Comparison of ENCODE assay signal across 8 cellular contexts in genomic region chr10:89301721-89302445, GRCh38. TPM values are rescaled to one million over a fixed set of nuclear protein-coding genes. Genes with fewer than 3 reads are reported as not detected.
DNase-seq lines count a peak whose midpoint lies in the region; ATAC-seq and TF ChIP-seq lines count a peak whose summit lies in the region.

TSS of gene IFIT2 (plus strand) at chr10:89302046. CDS start at chr10:89302124, 78 bp downstream.

- H3K4me3 ChIP-seq in Jurkat, Clone E6-1 (ENCODE audit: low read length), result peak within 1 kb of the TSS; percentile 51
- peak within 1 kb of the TSS; percentile 75 for H3K4me3 ChIP-seq in SK-N-MC

- H3K36me3 Mint-ChIP-seq in brain, result peaks cover 30% of the 10 kb centered on the region

- peak; percentile 80 for ATAC-seq in GM21447 (IDR thresholded peaks at IDR 0.05; ENCODE audit: unreplicated experiment)
- peak; percentile 59 for ATAC-seq in stimulated activated naive CD8-positive, alpha-beta T cell treated with anti-CD3 and anti-CD28 coated beads, Interleukin-15, Interleukin-2, amounts not matched to agents 100 U/mL and 50 U/mL, for 24 hours

- peaks cover 9 to 19% (median 17%) of the 10 kb centered on the region in 5 experiments for H3K9me3 Mint-ChIP-seq in brain

- DNase-seq in GDM1 (lab: John Stamatoyannopoulos, UW), result peak; percentile 33
- DNase-seq in Jurkat, Clone E6-1 (ENCODE audit: low read depth, low spot score), result peak; percentile 54
- no peak for DNase-seq in SK-N-MC (ENCODE audit: low read depth, low spot score)
- peak; percentile 14 for DNase-seq in stimulated activated naive CD8-positive, alpha-beta T cell treated with anti-CD3 and anti-CD28 coated beads, Interleukin-15, Interleukin-2, amounts not matched to agents 100 U/mL and 50 U/mL, for 24 hours
- DNase-seq in activated CD4-positive, CD25-positive, alpha-beta regulatory T cell (lab: John Stamatoyannopoulos, UW), result no peak

- peaks cover 48% of the 10 kb centered on the region for H3K4me1 Mint-ChIP-seq in brain

- no peak for TF ChIP-seq CTCF in brain (conservative IDR thresholded peaks at IDR 0.05)

- peak within 1 kb of the TSS; percentile 68; the same call in 1 of the 2 replicates for H3K27ac ChIP-seq in SK-N-MC
- peak within 1 kb of the TSS; percentile 88 for H3K27ac ChIP-seq in layer of hippocampus (ENCODE audit: low read depth, low read length)

- H3K27ac Mint-ChIP-seq in brain, result peak within 1 kb of the TSS; percentile 63 to 99 (median 96)

- H3K27me3 Mint-ChIP-seq in brain, result no peaks in the 10 kb centered on the region

- H3K9me3 ChIP-seq in SK-N-MC (ENCODE audit: low read depth, low read length), result no peaks in the 10 kb centered on the region

- no peaks in the 10 kb centered on the region for H3K27me3 ChIP-seq in layer of hippocampus (ENCODE audit: control insufficient read depth, insufficient read depth, low read length)

- H3K36me3 ChIP-seq in SK-N-MC (ENCODE audit: insufficient read depth, low read length), result no peaks in the 10 kb centered on the region

- H3K9ac ChIP-seq in SK-N-MC (ENCODE audit: insufficient read length), result peak within 1 kb of the TSS; percentile 67

- H3K4me3 Mint-ChIP-seq in brain, result peak within 1 kb of the TSS in 4 of 5 experiments; percentile 66 to 90 (median 82)

RNA-seq across cellular contexts. Expression of gene IFIT2, which starts in this region (rescaled TPM):
- polyA plus RNA-seq in Jurkat, Clone E6-1 (2012; ENCODE audit: insufficient read depth, insufficient read length), result 0.66 TPM
- 5.4 TPM for polyA plus RNA-seq in brain (ENCODE audit: insufficient read depth, low read depth, low replicate concordance)

Comparison
In these comparisons a context has a peak if more than half of its experiments do, and no peak if none do; other contexts are left out.
1. DNase-seq: peak in GDM1 (single experiment), Jurkat, Clone E6-1 (single experiment) and stimulated activated naive CD8-positive, alpha-beta T cell treated with anti-CD3 and anti-CD28 coated beads, Interleukin-15, Interleukin-2, amounts not matched to agents 100 U/mL and 50 U/mL, for 24 hours (single experiment); none in SK-N-MC (single experiment) and activated CD4-positive, CD25-positive, alpha-beta regulatory T cell (0 of 4).